In genomic region chr5:115599924-115600323, GRCh38 we compare ENCODE assay signal across 3 cellular contexts.
TF ChIP-seq lines count a peak whose summit lies in the region.

No MANE protein-coding gene starts in this region.

TF ChIP-seq in SK-N-SH treated with all-trans-retinoic acid at 6 μM for 48 hours, 23 proteins besides CTCF, POLR2A, EP300 and RAD21:
- no peak for TF ChIP-seq ARNTL (CRISPR knock-in tag; IDR thresholded peaks at IDR 0.05; ENCODE audit: borderline replicate concordance, low read depth)
- no peak for TF ChIP-seq POU6F1 (CRISPR knock-in tag; IDR thresholded peaks at IDR 0.05; ENCODE audit: borderline replicate concordance, low read depth)
- no peak for TF ChIP-seq ESRRG (CRISPR knock-in tag; IDR thresholded peaks at IDR 0.05)
- no peak for TF ChIP-seq CREB5 (CRISPR knock-in tag; IDR thresholded peaks at IDR 0.05; ENCODE audit: low read depth)
- TF ChIP-seq ZFP30 (CRISPR knock-in tag; IDR thresholded peaks at IDR 0.05) = no peak
- TF ChIP-seq OSR1 (CRISPR knock-in tag; IDR thresholded peaks at IDR 0.05) = no peak
- no peak for TF ChIP-seq SNAI2 (CRISPR knock-in tag; IDR thresholded peaks at IDR 0.05)
- no peak for TF ChIP-seq CSDC2 (CRISPR knock-in tag; IDR thresholded peaks at IDR 0.05)
- TF ChIP-seq PPARA (CRISPR knock-in tag; IDR thresholded peaks at IDR 0.05; ENCODE audit: borderline replicate concordance) = no peak
- TF ChIP-seq ZC3H10 (CRISPR knock-in tag; IDR thresholded peaks at IDR 0.05) = no peak

TF ChIP-seq in SK-N-SH, 30 proteins besides CTCF, POLR2A, EP300 and RAD21:
- TF ChIP-seq JUND (IDR thresholded peaks at IDR 0.05) (no peak), TCF12 (IDR thresholded peaks at IDR 0.05) (no peak), IRF3 (IDR thresholded peaks at IDR 0.05; ENCODE audit: low read depth, low read length) (no peak), TAF1 (IDR thresholded peaks at IDR 0.05; ENCODE audit: borderline replicate concordance, low read depth, low read length) (no peak), MXI1 (IDR thresholded peaks at IDR 0.05; ENCODE audit: low read depth, low read length) (no peak), SMC3 (IDR thresholded peaks at IDR 0.05; ENCODE audit: low read depth, low read length) (no peak), GATA2 (CRISPR knock-in tag; IDR thresholded peaks at IDR 0.05) (no peak), RXRA (IDR thresholded peaks at IDR 0.05; ENCODE audit: borderline replicate concordance, low read depth) (no peak), TEAD4 (IDR thresholded peaks at IDR 0.05; ENCODE audit: borderline replicate concordance, insufficient read depth) (no peak), SIN3A (IDR thresholded peaks at IDR 0.05; ENCODE audit: borderline replicate concordance, low read depth, low read length) (no peak), FOSL2 (IDR thresholded peaks at IDR 0.05; ENCODE audit: borderline replicate concordance, low read depth) (no peak)
TF ChIP-seq in SK-N-SH: peak in this region for 0.

TF ChIP-seq in IMR-90, 13 proteins besides CTCF, POLR2A, EP300 and RAD21:
- TF ChIP-seq MXI1 (IDR thresholded peaks at IDR 0.05; ENCODE audit: borderline replicate concordance, low read depth, low read length) (no peak), FOS (IDR thresholded peaks at IDR 0.05; ENCODE audit: low read depth, low read length) (no peak), USF2 (IDR thresholded peaks at IDR 0.05; ENCODE audit: low read depth, low read length) (no peak), CHD1 (IDR thresholded peaks at IDR 0.05; ENCODE audit: low read depth, low read length) (no peak), ELK1 (IDR thresholded peaks at IDR 0.05; ENCODE audit: borderline replicate concordance, low read depth, low read length) (no peak), RCOR1 (IDR thresholded peaks at IDR 0.05; ENCODE audit: insufficient replicate concordance, low read length) (no peak), CEBPB (IDR thresholded peaks at IDR 0.05; ENCODE audit: low read depth, low read length) (no peak), NFE2L2 (IDR thresholded peaks at IDR 0.05; ENCODE audit: low read depth, low read length) (no peak), SMC3 (IDR thresholded peaks at IDR 0.05; ENCODE audit: low read depth, low read length) (no peak), MAZ (IDR thresholded peaks at IDR 0.05; ENCODE audit: borderline replicate concordance, low read depth, low read length) (no peak), RFX5 (IDR thresholded peaks at IDR 0.05; ENCODE audit: low read depth, low read length) (no peak), MAFK (IDR thresholded peaks at IDR 0.05; ENCODE audit: low read depth, low read length) (no peak)
